Comparison of ENCODE assay signal across 12 cellular contexts in the genomic region with DNA sequence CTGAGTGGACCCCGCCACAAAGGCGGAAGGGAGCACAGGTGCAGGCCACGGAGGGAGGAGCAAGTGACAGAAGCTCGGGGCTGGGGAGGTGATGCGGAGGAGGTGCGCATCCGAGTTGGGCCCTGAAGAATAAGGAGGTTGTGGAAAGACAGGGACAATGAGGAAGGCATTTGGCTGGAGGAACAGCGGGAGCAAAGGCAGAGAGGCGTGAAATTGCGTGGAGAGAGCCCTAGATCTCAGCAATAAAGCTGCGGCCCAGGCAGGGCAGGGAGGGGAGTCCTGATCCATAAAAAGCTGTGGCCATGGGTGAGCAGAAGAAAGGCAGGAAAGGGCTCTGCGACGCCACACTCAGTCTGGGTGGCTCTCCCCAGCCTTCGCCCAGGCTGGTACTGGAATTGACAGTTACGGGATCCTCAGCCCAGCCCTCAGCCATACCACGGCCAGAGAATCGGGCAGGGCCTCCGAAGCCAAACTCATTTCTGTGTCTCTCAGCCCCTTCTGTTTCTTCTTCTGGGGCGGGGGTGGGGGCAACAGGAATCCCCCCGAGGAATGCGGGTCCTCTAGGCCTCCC. TPM values are rescaled to one million over a fixed set of nuclear protein-coding genes. Genes with fewer than 3 reads are reported as not detected.
DNase-seq lines count a peak whose midpoint lies in the region; ATAC-seq and TF ChIP-seq lines count a peak whose summit lies in the region.
"Had no signal": no experiment of that assay in that cellular context is flagged by ENCODE, and none has a peak within 500 bp of the region (broad histone marks: within the 10 kb centered on the region; RNA-seq: fewer than 3 reads in every experiment).

No MANE protein-coding gene starts in this region.

- H3K36me3 Mint-ChIP-seq in activated naive CD4-positive, alpha-beta T cell treated with anti-CD3 and anti-CD28 coated beads for 36 hours (ENCODE audit: low read depth), result no peaks in the 10 kb centered on the region
- no peaks in the 10 kb centered on the region for H3K36me3 Mint-ChIP-seq in activated naive CD8-positive, alpha-beta T cell treated with anti-CD3 and anti-CD28 coated beads, Interleukin-2, amount 50 U/mL, for 24 hours (ENCODE audit: low read depth)

- no peaks in the 10 kb centered on the region for H3K9me3 Mint-ChIP-seq in activated naive CD4-positive, alpha-beta T cell treated with anti-CD3 and anti-CD28 coated beads for 36 hours
- no peaks in the 10 kb centered on the region for H3K9me3 Mint-ChIP-seq in activated naive CD8-positive, alpha-beta T cell treated with anti-CD3 and anti-CD28 coated beads, Interleukin-2, amount 50 U/mL, for 24 hours

- no peak for ATAC-seq in activated naive CD8-positive, alpha-beta T cell treated with anti-CD3 and anti-CD28 coated beads, Interleukin-2, amount 50 U/mL, for 24 hours
- no peak for ATAC-seq in thoracic aorta (ENCODE audit: insufficient number of reproducible peaks, low FRiP score, low read depth)

- peaks cover 15% of the 10 kb centered on the region for H3K4me1 Mint-ChIP-seq in activated naive CD4-positive, alpha-beta T cell treated with anti-CD3 and anti-CD28 coated beads for 36 hours (ENCODE audit: low read depth)
- peaks cover 10% of the 10 kb centered on the region for H3K4me1 Mint-ChIP-seq in activated naive CD8-positive, alpha-beta T cell treated with anti-CD3 and anti-CD28 coated beads, Interleukin-2, amount 50 U/mL, for 24 hours

- WGBS in mesodermal cell (ENCODE audit: insufficient coverage in 2 of 2), 2 experiments, result 58 to 66% methylated on average over 16 to 19 of the region's 21 CpGs
- 59% methylated on average over 21 of the region's 21 CpGs for WGBS in prostate gland

- no peak overlapping the region for H3K27ac ChIP-seq in mesodermal cell (ENCODE audit: low read depth, low read length, severe bottlenecking)
- no peak overlapping the region for H3K27ac ChIP-seq in thoracic aorta
- no peak overlapping the region for H3K27ac ChIP-seq in prostate gland

- intact Hi-C loops in activated naive CD4-positive, alpha-beta T cell treated with anti-CD3 and anti-CD28 coated beads for 36 hours (cut with micrococcal nuclease), result no loop called here
- intact Hi-C loops in prostate gland (cut with DNase I), result no loop called here

- peaks cover 11% of the 10 kb centered on the region for H3K4me1 ChIP-seq in mesodermal cell (ENCODE audit: control insufficient read depth, insufficient read depth, low read length, poor library complexity, severe bottlenecking)
- peaks cover 10 to 22% of the 10 kb centered on the region in 2 donors for H3K4me1 ChIP-seq in thoracic aorta (ENCODE audit: control insufficient read depth in 1 of 2, low read depth in 2 of 2)
- no peaks in the 10 kb centered on the region for H3K4me1 ChIP-seq in prostate gland (replicated peaks)

- no peak overlapping the region for H3K27ac Mint-ChIP-seq in activated naive CD4-positive, alpha-beta T cell treated with anti-CD3 and anti-CD28 coated beads for 36 hours
- no peak overlapping the region for H3K27ac Mint-ChIP-seq in activated naive CD8-positive, alpha-beta T cell treated with anti-CD3 and anti-CD28 coated beads, Interleukin-2, amount 50 U/mL, for 24 hours

- H3K27me3 ChIP-seq in thoracic aorta (replicated peaks; ENCODE audit: insufficient read depth) (no peaks in the 10 kb centered on the region), prostate gland (replicated peaks; ENCODE audit: insufficient read depth) (no peaks in the 10 kb centered on the region)

- H3K27me3 Mint-ChIP-seq in activated naive CD4-positive, alpha-beta T cell treated with anti-CD3 and anti-CD28 coated beads for 36 hours (ENCODE audit: low read depth), result peaks cover 43% of the 10 kb centered on the region
- H3K27me3 Mint-ChIP-seq in activated naive CD8-positive, alpha-beta T cell treated with anti-CD3 and anti-CD28 coated beads, Interleukin-2, amount 50 U/mL, for 24 hours, result peaks cover 48% of the 10 kb centered on the region

- TF ChIP-seq POLR2A in prostate gland (IDR thresholded peaks at IDR 0.05), result no peak

- H3K9me3 ChIP-seq in mesodermal cell (ENCODE audit: control insufficient read depth, low read length) (no peaks in the 10 kb centered on the region), thoracic aorta (no peaks in the 10 kb centered on the region), prostate gland (no peaks in the 10 kb centered on the region)

- H3K4me3 ChIP-seq in mesodermal cell (ENCODE audit: extremely low read depth, insufficient read depth, low read length, poor library complexity, severe bottlenecking) (peak overlapping the region; percentile 85), thoracic aorta (peak overlapping the region; percentile 69), prostate gland (peak overlapping the region in 1 of 2 donors; percentile 35)

- no peak for DNase-seq in activated naive CD4-positive, alpha-beta T cell treated with anti-CD3 and anti-CD28 coated beads for 36 hours
- no peak for DNase-seq in activated naive CD4-positive, alpha-beta T cell treated with anti-CD3 and anti-CD28 coated beads, Interleukin-2, amount 50 U/mL, for 16 hours
- no peak for DNase-seq in activated naive CD8-positive, alpha-beta T cell treated with anti-CD3 and anti-CD28 coated beads, Interleukin-2, amount 50 U/mL, for 24 hours
- DNase-seq in thoracic aorta (ENCODE audit: low spot score) (no peak), AG08395 (ENCODE audit: low spot score) (no peak), prostate gland (ENCODE audit: low spot score) (no peak)
- no peak for DNase-seq in stimulated activated CD4-positive, alpha-beta T cell treated with anti-CD3 and anti-CD28 coated beads, Interleukin-4, amount 100 ng/mL, for 24 hours
- DNase-seq: AML-193, SW 1271 had no signal

- TF ChIP-seq CTCF in thoracic aorta (IDR thresholded peaks at IDR 0.05), result no peak
- TF ChIP-seq CTCF in prostate gland (IDR thresholded peaks at IDR 0.05), result no peak

- CTCF ChIA-PET in activated naive CD4-positive, alpha-beta T cell treated with anti-CD3 and anti-CD28 coated beads for 36 hours (lab: Charles Lee), result no interaction called here

- H3K36me3 ChIP-seq in mesodermal cell (ENCODE audit: control insufficient read depth, insufficient read depth, low read length) (peaks cover 31% of the 10 kb centered on the region), thoracic aorta (no peaks in the 10 kb centered on the region), prostate gland (no peaks in the 10 kb centered on the region)

- peak overlapping the region; percentile 20 for H3K4me3 Mint-ChIP-seq in activated naive CD4-positive, alpha-beta T cell treated with anti-CD3 and anti-CD28 coated beads for 36 hours
- peak overlapping the region; percentile 70 for H3K4me3 Mint-ChIP-seq in activated naive CD8-positive, alpha-beta T cell treated with anti-CD3 and anti-CD28 coated beads, Interleukin-2, amount 50 U/mL, for 24 hours

RNA-seq across cellular contexts. Expression of a gene that starts 2.2 kb away (rescaled TPM):
- total RNA-seq in activated naive CD4-positive, alpha-beta T cell treated with anti-CD3 and anti-CD28 coated beads for 36 hours, result under 1 TPM; 0.25 to 0.36 TPM
- polyA plus RNA-seq in mesodermal cell (2013, experiment 1 of 2), result 25.1 TPM
- 23.3 TPM for polyA plus RNA-seq in mesodermal cell (2013, experiment 2 of 2)
- total RNA-seq in thoracic aorta (under 1 TPM in 1 of 2 donors, not detected in 1; 0.28 TPM), prostate gland (1 to 10 TPM in 1 of 2 donors, under 1 TPM in 1; 0.46 to 1.4 TPM)
- polyA plus RNA-seq: keratinocyte had no signal

RNA-seq across cellular contexts. Expression of a gene that starts 41.6 kb away (rescaled TPM):
- total RNA-seq in activated naive CD4-positive, alpha-beta T cell treated with anti-CD3 and anti-CD28 coated beads for 36 hours, result not detected
- polyA plus RNA-seq in mesodermal cell (2013, experiment 1 of 2), result 0.33 TPM
- polyA plus RNA-seq in mesodermal cell (2013, experiment 2 of 2), result 0.86 TPM
- total RNA-seq in thoracic aorta (not detected), prostate gland (not detected)
- total RNA-seq: LHCN-M2 had no signal
- polyA plus RNA-seq: keratinocyte had no signal
